In the genomic region with DNA sequence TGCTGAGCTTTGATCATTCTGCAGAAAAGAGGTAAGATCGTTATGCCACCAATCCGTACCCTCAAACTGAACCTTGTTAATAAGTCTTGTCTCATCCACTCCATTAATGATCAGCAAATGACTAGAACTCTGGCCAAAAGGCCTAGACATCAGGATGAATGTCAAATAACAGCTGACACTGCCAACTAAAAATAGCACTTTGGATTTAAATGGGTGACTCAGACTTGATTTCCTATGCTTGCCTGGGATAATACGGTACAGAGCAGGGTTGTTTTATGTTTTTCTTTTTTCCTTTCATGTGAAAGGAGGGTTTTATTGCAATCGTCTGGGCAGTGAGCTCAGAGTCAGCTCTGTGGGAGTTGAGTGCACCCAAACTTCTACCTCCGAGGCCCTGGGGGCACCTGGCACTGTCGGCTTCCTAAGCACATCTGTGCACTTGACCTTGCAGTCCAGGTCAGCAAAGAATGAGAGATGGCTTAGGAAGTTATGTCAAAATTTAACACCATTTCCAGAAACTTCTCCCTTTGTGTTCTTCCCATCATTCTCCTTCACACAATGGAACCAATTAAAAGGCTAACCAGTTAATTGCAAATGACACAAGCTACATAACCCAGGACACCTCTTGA, we compare ENCODE assay signal across 12 cellular contexts.
A peak's percentile ranks its signal among the peaks of the same experiment; 100 is the strongest.
DNase-seq lines count a peak whose midpoint lies in the region; TF ChIP-seq lines count a peak whose summit lies in the region.
"Had no signal": no experiment of that assay in that cellular context is flagged by ENCODE, and none has a peak within 500 bp of the region (broad histone marks: within the 10 kb centered on the region; RNA-seq: fewer than 3 reads in every experiment).

No MANE protein-coding gene starts in this region.

- peak; percentile 33 for DNase-seq in GM04503 (ENCODE audit: low read depth)
- peak; percentile 80 for DNase-seq in astrocyte of the hippocampus (ENCODE audit: low read depth, low spot score)
- DNase-seq in cardiac muscle cell (ENCODE audit: low read depth in 1 of 2, low spot score in 1 of 2) = peak in 1 of 2 donors; percentile 50
- DNase-seq in sigmoid colon = no peak
- DNase-seq in endothelial cell (ENCODE audit: low spot score) = no peak
- no peak for DNase-seq in activated effector memory CD4-positive, alpha-beta T cell treated with anti-CD3 and anti-CD28 coated beads, Interleukin-2, amount 50 U/mL, for 16 hours
- no peak for DNase-seq in NCI-H2196 treated with DMSO at 0.1 percent for 48 hours (lab: John Stamatoyannopoulos, UW; ENCODE audit: unreplicated experiment)
- DNase-seq in putamen (ENCODE audit: low spot score) = no peak
- DNase-seq: NCI-H2081; stimulated activated CD4-positive, alpha-beta T cell treated with anti-CD3 and anti-CD28 coated beads, Interleukin-12 subunit alpha, Interleukin-12 subunit beta, amount 100 ng/mL, for 4 hours had no signal

- intact Hi-C loops in sigmoid colon (cut with DNase I) = no loop called here

- no peaks in the 10 kb centered on the region for H3K9me3 ChIP-seq in cardiac muscle cell (ENCODE audit: low read depth)
- H3K9me3 ChIP-seq in sigmoid colon = no peaks in the 10 kb centered on the region
- H3K9me3 ChIP-seq: tibial nerve had no signal

- no peaks in the 10 kb centered on the region for H3K27me3 ChIP-seq in cardiac muscle cell
- no peaks in the 10 kb centered on the region for H3K27me3 ChIP-seq in sigmoid colon
- H3K27me3 ChIP-seq: tibial nerve had no signal

- 62 to 72% methylated on average over 6 of the region's 6 CpGs for WGBS in sigmoid colon, 2 donors

- H3K27ac ChIP-seq in cardiac muscle cell (peak overlapping the region; percentile 16), sigmoid colon (peak overlapping the region; percentile 19 to 48 (median 44))
- H3K27ac ChIP-seq: VCaP had no signal

- no peak overlapping the region for H3K4me3 Mint-ChIP-seq in endothelial cell (ENCODE audit: unreplicated experiment)

- no peak for TF ChIP-seq EP300 in sigmoid colon (IDR thresholded peaks at IDR 0.05)

- no peak for TF ChIP-seq POLR2A in sigmoid colon (IDR thresholded peaks at IDR 0.05)

- H3K4me1 Mint-ChIP-seq in endothelial cell (ENCODE audit: unreplicated experiment) = peaks cover 32% of the 10 kb centered on the region

- H3K36me3 Mint-ChIP-seq in endothelial cell (ENCODE audit: low read depth, unreplicated experiment) = no peaks in the 10 kb centered on the region

- H3K4me3 ChIP-seq in cardiac muscle cell (no peak overlapping the region), sigmoid colon (no peak overlapping the region)
- H3K4me3 ChIP-seq: tibial nerve had no signal

- H3K9me3 Mint-ChIP-seq in endothelial cell (ENCODE audit: unreplicated experiment) = no peaks in the 10 kb centered on the region

- H3K4me1 ChIP-seq in cardiac muscle cell (ENCODE audit: low read depth) (peaks cover 37% of the 10 kb centered on the region), sigmoid colon (peaks cover 0 to 19% (median 12%) of the 10 kb centered on the region in 4 donors)

- H3K27me3 Mint-ChIP-seq in endothelial cell (ENCODE audit: unreplicated experiment) = peaks cover 2% of the 10 kb centered on the region

- H3K27ac Mint-ChIP-seq in endothelial cell (ENCODE audit: unreplicated experiment) = no peak overlapping the region

- no peaks in the 10 kb centered on the region for H3K36me3 ChIP-seq in cardiac muscle cell
- no peaks in the 10 kb centered on the region for H3K36me3 ChIP-seq in sigmoid colon
- H3K36me3 ChIP-seq: tibial nerve had no signal

- no peak for TF ChIP-seq CTCF in cardiac muscle cell (IDR thresholded peaks at IDR 0.05; ENCODE audit: low read depth, low read length)
- no peak for TF ChIP-seq CTCF in sigmoid colon (IDR thresholded peaks at IDR 0.05)
- TF ChIP-seq CTCF in endothelial cell (IDR thresholded peaks at IDR 0.05; ENCODE audit: unreplicated experiment) = no peak

Comparison
In these comparisons a context has a peak if more than half of its experiments do, and no peak if none do; other contexts are left out.
1. DNase-seq: peak in GM04503 (single experiment) and astrocyte of the hippocampus (single experiment); none in sigmoid colon (single experiment), endothelial cell (single experiment), activated effector memory CD4-positive, alpha-beta T cell treated with anti-CD3 and anti-CD28 coated beads, Interleukin-2, amount 50 U/mL, for 16 hours (single experiment), NCI-H2196 treated with DMSO at 0.1 percent for 48 hours (single experiment) and putamen (single experiment).